ENCODE assay signal across 1 cellular context in the genomic region with DNA sequence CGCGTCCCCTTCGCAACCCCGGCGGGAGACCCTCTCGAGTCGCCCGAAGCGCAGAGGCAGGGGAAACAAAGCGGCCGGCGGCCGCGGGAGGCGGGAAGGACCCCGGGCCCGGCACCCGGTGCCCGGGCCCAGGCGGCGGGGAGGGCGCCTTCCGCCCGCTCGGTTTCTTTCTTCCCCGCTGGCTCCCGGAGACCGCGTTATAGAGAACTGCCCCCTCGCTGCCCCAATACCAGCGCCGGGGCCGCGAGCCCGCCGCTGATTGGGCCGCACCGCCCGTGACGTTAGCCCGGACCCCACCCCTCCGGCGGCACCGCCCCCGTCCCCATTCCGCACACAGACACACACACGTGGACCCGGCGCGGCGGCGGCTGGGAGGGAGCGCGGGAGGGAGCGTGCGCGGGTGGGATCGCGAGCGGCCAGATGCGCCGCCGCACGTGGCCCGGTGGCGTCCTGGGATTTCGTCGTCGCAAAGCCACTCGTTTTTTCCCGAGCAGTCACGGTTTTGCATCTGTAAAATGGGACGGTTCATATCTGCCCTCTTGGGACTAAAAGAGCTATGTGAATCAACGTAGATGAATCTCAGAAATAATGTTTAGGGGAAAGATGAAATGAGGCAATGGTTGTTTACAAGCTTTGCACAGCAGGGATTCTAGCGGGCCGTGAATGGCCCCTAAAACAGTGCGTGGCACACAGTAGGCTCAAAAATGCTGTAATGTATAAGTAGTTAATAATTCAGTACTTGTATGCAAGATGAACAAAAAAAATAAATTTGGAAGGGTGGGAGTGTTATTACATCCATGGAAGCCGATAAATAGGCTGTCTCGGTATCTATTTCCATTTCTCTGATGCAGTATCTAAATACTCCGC.
A peak's percentile ranks its signal among the peaks of the same experiment; 100 is the strongest.
TF ChIP-seq lines count a peak whose summit lies in the region.

A gene (minus strand): TSS at position 209 of the 867 bp plus-strand sequence. CDS start 462 bp downstream, outside the sequence.

TF ChIP-seq in HepG2, 621 proteins besides CTCF, POLR2A, EP300 and RAD21 (continued from another document and continues in another):
- TF ChIP-seq SMC3 (IDR thresholded peaks at IDR 0.05; ENCODE audit: low read length), result no peak
- TF ChIP-seq HIVEP1 (CRISPR knock-in tag; IDR thresholded peaks at IDR 0.05), result no peak; the same call in 1 of the 2 replicates
- TF ChIP-seq ZNF660 (CRISPR knock-in tag; IDR thresholded peaks at IDR 0.05; ENCODE audit: borderline replicate concordance, low read depth), result no peak
- TF ChIP-seq, protein P1, sequence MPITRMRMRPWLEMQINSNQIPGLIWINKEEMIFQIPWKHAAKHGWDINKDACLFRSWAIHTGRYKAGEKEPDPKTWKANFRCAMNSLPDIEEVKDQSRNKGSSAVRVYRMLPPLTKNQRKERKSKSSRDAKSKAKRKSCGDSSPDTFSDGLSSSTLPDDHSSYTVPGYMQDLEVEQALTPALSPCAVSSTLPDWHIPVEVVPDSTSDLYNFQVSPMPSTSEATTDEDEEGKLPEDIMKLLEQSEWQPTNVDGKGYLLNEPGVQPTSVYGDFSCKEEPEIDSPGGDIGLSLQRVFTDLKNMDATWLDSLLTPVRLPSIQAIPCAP (CRISPR knock-in tag; IDR thresholded peaks at IDR 0.05; ENCODE audit: low read depth), result no peak
- peak; percentile 97 for TF ChIP-seq HDAC1 (CRISPR knock-in tag; IDR thresholded peaks at IDR 0.05)
- no peak for TF ChIP-seq ZFP62 (CRISPR knock-in tag; IDR thresholded peaks at IDR 0.05)
- TF ChIP-seq, protein P2, sequence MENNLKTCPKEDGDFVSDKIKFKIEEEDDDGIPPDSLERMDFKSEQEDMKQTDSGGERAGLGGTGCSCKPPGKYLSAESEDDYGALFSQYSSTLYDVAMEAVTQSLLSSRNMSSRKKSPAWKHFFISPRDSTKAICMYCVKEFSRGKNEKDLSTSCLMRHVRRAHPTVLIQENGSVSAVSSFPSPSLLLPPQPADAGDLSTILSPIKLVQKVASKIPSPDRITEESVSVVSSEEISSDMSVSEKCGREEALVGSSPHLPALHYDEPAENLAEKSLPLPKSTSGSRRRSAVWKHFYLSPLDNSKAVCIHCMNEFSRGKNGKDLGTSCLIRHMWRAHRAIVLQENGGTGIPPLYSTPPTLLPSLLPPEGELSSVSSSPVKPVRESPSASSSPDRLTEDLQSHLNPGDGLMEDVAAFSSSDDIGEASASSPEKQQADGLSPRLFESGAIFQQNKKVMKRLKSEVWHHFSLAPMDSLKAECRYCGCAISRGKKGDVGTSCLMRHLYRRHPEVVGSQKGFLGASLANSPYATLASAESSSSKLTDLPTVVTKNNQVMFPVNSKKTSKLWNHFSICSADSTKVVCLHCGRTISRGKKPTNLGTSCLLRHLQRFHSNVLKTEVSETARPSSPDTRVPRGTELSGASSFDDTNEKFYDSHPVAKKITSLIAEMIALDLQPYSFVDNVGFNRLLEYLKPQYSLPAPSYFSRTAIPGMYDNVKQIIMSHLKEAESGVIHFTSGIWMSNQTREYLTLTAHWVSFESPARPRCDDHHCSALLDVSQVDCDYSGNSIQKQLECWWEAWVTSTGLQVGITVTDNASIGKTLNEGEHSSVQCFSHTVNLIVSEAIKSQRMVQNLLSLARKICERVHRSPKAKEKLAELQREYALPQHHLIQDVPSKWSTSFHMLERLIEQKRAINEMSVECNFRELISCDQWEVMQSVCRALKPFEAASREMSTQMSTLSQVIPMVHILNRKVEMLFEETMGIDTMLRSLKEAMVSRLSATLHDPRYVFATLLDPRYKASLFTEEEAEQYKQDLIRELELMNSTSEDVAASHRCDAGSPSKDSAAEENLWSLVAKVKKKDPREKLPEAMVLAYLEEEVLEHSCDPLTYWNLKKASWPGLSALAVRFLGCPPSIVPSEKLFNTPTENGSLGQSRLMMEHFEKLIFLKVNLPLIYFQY (CRISPR knock-in tag; IDR thresholded peaks at IDR 0.05; ENCODE audit: borderline replicate concordance), result peak; percentile 58; the same call in 1 of the 2 replicates
- TF ChIP-seq MEIS1 (CRISPR knock-in tag; IDR thresholded peaks at IDR 0.05; ENCODE audit: borderline replicate concordance), result 0 out of 2 replicates have a peak, but pooled peaks have one; percentile 65
- no peak for TF ChIP-seq SRSF4 (IDR thresholded peaks at IDR 0.05; ENCODE audit: low read depth, low read length, poor library complexity, severe bottlenecking)
- TF ChIP-seq ZNF136 (CRISPR knock-in tag; IDR thresholded peaks at IDR 0.05; ENCODE audit: low read depth), result peak; percentile 69; the same call in 1 of the 2 replicates
- peak; percentile 94 for TF ChIP-seq DMAP1 (CRISPR knock-in tag; IDR thresholded peaks at IDR 0.05)
- TF ChIP-seq ZNF878 (CRISPR knock-in tag; IDR thresholded peaks at IDR 0.05), result peak; percentile 96
- no peak for TF ChIP-seq ZNF75D (CRISPR knock-in tag; IDR thresholded peaks at IDR 0.05; ENCODE audit: borderline replicate concordance)
- TF ChIP-seq, protein P3, sequence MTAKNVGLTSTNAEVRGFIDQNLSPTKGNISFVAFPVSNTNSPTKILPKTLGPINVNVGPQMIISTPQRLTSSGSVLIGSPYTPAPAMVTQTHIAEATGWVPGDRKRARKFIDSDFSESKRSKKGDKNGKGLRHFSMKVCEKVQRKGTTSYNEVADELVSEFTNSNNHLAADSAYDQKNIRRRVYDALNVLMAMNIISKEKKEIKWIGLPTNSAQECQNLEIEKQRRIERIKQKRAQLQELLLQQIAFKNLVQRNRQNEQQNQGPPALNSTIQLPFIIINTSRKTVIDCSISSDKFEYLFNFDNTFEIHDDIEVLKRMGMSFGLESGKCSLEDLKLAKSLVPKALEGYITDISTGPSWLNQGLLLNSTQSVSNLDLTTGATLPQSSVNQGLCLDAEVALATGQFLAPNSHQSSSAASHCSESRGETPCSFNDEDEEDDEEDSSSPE (CRISPR knock-in tag; IDR thresholded peaks at IDR 0.05), result peak; percentile 96
- TF ChIP-seq TBX3 (IDR thresholded peaks at IDR 0.05; ENCODE audit: borderline replicate concordance), result no peak
- TF ChIP-seq, protein P4, sequence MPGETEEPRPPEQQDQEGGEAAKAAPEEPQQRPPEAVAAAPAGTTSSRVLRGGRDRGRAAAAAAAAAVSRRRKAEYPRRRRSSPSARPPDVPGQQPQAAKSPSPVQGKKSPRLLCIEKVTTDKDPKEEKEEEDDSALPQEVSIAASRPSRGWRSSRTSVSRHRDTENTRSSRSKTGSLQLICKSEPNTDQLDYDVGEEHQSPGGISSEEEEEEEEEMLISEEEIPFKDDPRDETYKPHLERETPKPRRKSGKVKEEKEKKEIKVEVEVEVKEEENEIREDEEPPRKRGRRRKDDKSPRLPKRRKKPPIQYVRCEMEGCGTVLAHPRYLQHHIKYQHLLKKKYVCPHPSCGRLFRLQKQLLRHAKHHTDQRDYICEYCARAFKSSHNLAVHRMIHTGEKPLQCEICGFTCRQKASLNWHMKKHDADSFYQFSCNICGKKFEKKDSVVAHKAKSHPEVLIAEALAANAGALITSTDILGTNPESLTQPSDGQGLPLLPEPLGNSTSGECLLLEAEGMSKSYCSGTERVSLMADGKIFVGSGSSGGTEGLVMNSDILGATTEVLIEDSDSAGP (CRISPR knock-in tag; IDR thresholded peaks at IDR 0.05; ENCODE audit: borderline replicate concordance), result peak; percentile 63
- TF ChIP-seq YEATS2 (CRISPR knock-in tag; IDR thresholded peaks at IDR 0.05; ENCODE audit: borderline replicate concordance), result peak; percentile 88
- TF ChIP-seq ZMYM2 (CRISPR knock-in tag; IDR thresholded peaks at IDR 0.05), result peak; percentile 54; the same call in 1 of the 2 replicates
- TF ChIP-seq, protein P5, sequence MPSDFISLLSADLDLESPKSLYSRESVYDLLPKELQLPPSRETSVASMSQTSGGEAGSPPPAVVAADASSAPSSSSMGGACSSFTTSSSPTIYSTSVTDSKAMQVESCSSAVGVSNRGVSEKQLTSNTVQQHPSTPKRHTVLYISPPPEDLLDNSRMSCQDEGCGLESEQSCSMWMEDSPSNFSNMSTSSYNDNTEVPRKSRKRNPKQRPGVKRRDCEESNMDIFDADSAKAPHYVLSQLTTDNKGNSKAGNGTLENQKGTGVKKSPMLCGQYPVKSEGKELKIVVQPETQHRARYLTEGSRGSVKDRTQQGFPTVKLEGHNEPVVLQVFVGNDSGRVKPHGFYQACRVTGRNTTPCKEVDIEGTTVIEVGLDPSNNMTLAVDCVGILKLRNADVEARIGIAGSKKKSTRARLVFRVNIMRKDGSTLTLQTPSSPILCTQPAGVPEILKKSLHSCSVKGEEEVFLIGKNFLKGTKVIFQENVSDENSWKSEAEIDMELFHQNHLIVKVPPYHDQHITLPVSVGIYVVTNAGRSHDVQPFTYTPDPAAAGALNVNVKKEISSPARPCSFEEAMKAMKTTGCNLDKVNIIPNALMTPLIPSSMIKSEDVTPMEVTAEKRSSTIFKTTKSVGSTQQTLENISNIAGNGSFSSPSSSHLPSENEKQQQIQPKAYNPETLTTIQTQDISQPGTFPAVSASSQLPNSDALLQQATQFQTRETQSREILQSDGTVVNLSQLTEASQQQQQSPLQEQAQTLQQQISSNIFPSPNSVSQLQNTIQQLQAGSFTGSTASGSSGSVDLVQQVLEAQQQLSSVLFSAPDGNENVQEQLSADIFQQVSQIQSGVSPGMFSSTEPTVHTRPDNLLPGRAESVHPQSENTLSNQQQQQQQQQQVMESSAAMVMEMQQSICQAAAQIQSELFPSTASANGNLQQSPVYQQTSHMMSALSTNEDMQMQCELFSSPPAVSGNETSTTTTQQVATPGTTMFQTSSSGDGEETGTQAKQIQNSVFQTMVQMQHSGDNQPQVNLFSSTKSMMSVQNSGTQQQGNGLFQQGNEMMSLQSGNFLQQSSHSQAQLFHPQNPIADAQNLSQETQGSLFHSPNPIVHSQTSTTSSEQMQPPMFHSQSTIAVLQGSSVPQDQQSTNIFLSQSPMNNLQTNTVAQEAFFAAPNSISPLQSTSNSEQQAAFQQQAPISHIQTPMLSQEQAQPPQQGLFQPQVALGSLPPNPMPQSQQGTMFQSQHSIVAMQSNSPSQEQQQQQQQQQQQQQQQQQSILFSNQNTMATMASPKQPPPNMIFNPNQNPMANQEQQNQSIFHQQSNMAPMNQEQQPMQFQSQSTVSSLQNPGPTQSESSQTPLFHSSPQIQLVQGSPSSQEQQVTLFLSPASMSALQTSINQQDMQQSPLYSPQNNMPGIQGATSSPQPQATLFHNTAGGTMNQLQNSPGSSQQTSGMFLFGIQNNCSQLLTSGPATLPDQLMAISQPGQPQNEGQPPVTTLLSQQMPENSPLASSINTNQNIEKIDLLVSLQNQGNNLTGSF (CRISPR knock-in tag; IDR thresholded peaks at IDR 0.05), result peak; percentile 97
- TF ChIP-seq, protein P6, sequence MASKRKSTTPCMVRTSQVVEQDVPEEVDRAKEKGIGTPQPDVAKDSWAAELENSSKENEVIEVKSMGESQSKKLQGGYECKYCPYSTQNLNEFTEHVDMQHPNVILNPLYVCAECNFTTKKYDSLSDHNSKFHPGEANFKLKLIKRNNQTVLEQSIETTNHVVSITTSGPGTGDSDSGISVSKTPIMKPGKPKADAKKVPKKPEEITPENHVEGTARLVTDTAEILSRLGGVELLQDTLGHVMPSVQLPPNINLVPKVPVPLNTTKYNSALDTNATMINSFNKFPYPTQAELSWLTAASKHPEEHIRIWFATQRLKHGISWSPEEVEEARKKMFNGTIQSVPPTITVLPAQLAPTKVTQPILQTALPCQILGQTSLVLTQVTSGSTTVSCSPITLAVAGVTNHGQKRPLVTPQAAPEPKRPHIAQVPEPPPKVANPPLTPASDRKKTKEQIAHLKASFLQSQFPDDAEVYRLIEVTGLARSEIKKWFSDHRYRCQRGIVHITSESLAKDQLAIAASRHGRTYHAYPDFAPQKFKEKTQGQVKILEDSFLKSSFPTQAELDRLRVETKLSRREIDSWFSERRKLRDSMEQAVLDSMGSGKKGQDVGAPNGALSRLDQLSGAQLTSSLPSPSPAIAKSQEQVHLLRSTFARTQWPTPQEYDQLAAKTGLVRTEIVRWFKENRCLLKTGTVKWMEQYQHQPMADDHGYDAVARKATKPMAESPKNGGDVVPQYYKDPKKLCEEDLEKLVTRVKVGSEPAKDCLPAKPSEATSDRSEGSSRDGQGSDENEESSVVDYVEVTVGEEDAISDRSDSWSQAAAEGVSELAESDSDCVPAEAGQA (IDR thresholded peaks at IDR 0.05; ENCODE audit: low read depth), result no peak
- TF ChIP-seq, protein P6 (CRISPR knock-in tag; IDR thresholded peaks at IDR 0.05; ENCODE audit: borderline replicate concordance), result peak; percentile 96
- peak; percentile 87 for TF ChIP-seq BHLHE40 (IDR thresholded peaks at IDR 0.05; ENCODE audit: low read length)
- peak; percentile 97; the same call in 1 of the 2 replicates for TF ChIP-seq ZNF274 (CRISPR knock-in tag; IDR thresholded peaks at IDR 0.05)
- 0 out of 2 replicates have a peak, but pooled peaks have one; percentile 75 for TF ChIP-seq ZNF124 (CRISPR knock-in tag; IDR thresholded peaks at IDR 0.05)
- TF ChIP-seq ZNF557 (CRISPR knock-in tag; IDR thresholded peaks at IDR 0.05), result peak; percentile 96
- peak; percentile 55; the same call in 1 of the 2 replicates for TF ChIP-seq ZNF839 (CRISPR knock-in tag; IDR thresholded peaks at IDR 0.05; ENCODE audit: borderline replicate concordance)
- TF ChIP-seq ZNF451 (CRISPR knock-in tag; IDR thresholded peaks at IDR 0.05), result 0 out of 2 replicates have a peak, but pooled peaks have one; percentile 71
- TF ChIP-seq ETV6 (CRISPR knock-in tag; conservative IDR thresholded peaks at IDR 0.05), result peak; percentile 47; the same call in 1 of the 2 replicates
- TF ChIP-seq ZSCAN21 (CRISPR knock-in tag; IDR thresholded peaks at IDR 0.05; ENCODE audit: borderline replicate concordance), result peak; percentile 89
- TF ChIP-seq ZBTB3 (CRISPR knock-in tag; IDR thresholded peaks at IDR 0.05; ENCODE audit: borderline replicate concordance, low read depth), result no peak; the same call in 1 of the 2 replicates
- peak; percentile 98; the same call in 1 of the 2 replicates for TF ChIP-seq ARHGAP35 (CRISPR knock-in tag; IDR thresholded peaks at IDR 0.05; ENCODE audit: borderline replicate concordance)
- peak; percentile 20; the same call in 1 of the 2 replicates for TF ChIP-seq ZFX (CRISPR knock-in tag; IDR thresholded peaks at IDR 0.05; ENCODE audit: low read depth)
- peak; percentile 81 for TF ChIP-seq NFYB (CRISPR knock-in tag; IDR thresholded peaks at IDR 0.05)
- peak; percentile 59 for TF ChIP-seq SNAPC2 (CRISPR knock-in tag; IDR thresholded peaks at IDR 0.05)
